8 cellular contexts compared by ENCODE assay signal in genomic region chr14:54902521-54903420, GRCh38. TPM values are rescaled to one million over a fixed set of nuclear protein-coding genes. Genes with fewer than 3 reads are reported as not detected.
A peak's percentile ranks its signal among the peaks of the same experiment; 100 is the strongest.
DNase-seq lines count a peak whose midpoint lies in the region; ATAC-seq and TF ChIP-seq lines count a peak whose summit lies in the region.

TSS of gene GCH1 (minus strand) at chr14:54902826. CDS start at chr14:54902663, 163 bp downstream.

- peaks cover 26% of the 10 kb centered on the region for H3K4me1 Mint-ChIP-seq in activated CD4-positive, alpha-beta memory T cell treated with anti-CD3 and anti-CD28 coated beads for 36 hours (ENCODE audit: low read depth)
- peaks cover 4% of the 10 kb centered on the region for H3K4me1 Mint-ChIP-seq in mesothelial cell of epicardium

- H3K9me3 ChIP-seq in effector memory CD4-positive, alpha-beta T cell (ENCODE audit: control insufficient read depth, low read length), result no peaks in the 10 kb centered on the region

- peak; percentile 59 for ATAC-seq in HG03378 (IDR thresholded peaks at IDR 0.05; ENCODE audit: unreplicated experiment)

- POLR2A ChIA-PET in BJ (lab: Charles Lee), result no interaction called here
- POLR2A ChIA-PET in activated CD4-positive, alpha-beta memory T cell treated with anti-CD3 and anti-CD28 coated beads for 36 hours (lab: Charles Lee), result interaction anchor here (0.6 to 2.1 kb wide), 3 partner anchors 21 to 125 kb away, joined by 4 to 10 read pairs (median 7); partner anchors contain the start of genes SOCS4 and WDHD1

- no peaks in the 10 kb centered on the region for H3K27me3 Mint-ChIP-seq in activated CD4-positive, alpha-beta memory T cell treated with anti-CD3 and anti-CD28 coated beads for 36 hours
- H3K27me3 Mint-ChIP-seq in mesothelial cell of epicardium (ENCODE audit: low read depth), result peaks cover 25% of the 10 kb centered on the region

- peak within 1 kb of the TSS; percentile 87 for H3K4me3 Mint-ChIP-seq in activated CD4-positive, alpha-beta memory T cell treated with anti-CD3 and anti-CD28 coated beads for 36 hours
- peak within 1 kb of the TSS; percentile 77 for H3K4me3 Mint-ChIP-seq in mesothelial cell of epicardium

- peak within 1 kb of the TSS; percentile 79 for H3K4me3 ChIP-seq in BJ (ENCODE audit: low read depth, low read length)
- H3K4me3 ChIP-seq in effector memory CD4-positive, alpha-beta T cell (ENCODE audit: insufficient read depth, low read depth, low read length, poor library complexity, severe bottlenecking), result peak within 1 kb of the TSS; percentile 84

- H3K27ac ChIP-seq in effector memory CD4-positive, alpha-beta T cell (ENCODE audit: insufficient read depth, low read length, poor library complexity, severe bottlenecking), result peak within 1 kb of the TSS; percentile 91

- DNase-seq in BJ (ENCODE audit: low read depth) (no peak), NCI-H524 (lab: John Stamatoyannopoulos, UW) (peak; percentile 84 to 94), mesothelial cell of epicardium (ENCODE audit: low spot score in 2 of 2, unreplicated experiment in 2 of 2) (peak; percentile 63 to 77)
- DNase-seq in activated CD4-positive, alpha-beta memory T cell treated with anti-CD3 and anti-CD28 coated beads for 36 hours, result peak; percentile 78
- peak; percentile 64 to 75 (median 66) for DNase-seq in effector memory CD4-positive, alpha-beta T cell
- DNase-seq in stimulated activated CD8-positive, alpha-beta memory T cell treated with anti-CD3 and anti-CD28 coated beads, Interleukin-2, amount 100 ng/mL, for 48 hours (ENCODE audit: low read depth in 2 of 2), result peak; percentile 67 to 68

- CTCF ChIA-PET in BJ (lab: Yijun Ruan, JAX), result interaction anchor here (1.2 to 1.9 kb wide), 3 partner anchors 9 to 74 kb away, joined by 3 to 6 read pairs (median 3); no protein-coding TSS in a partner anchor
- CTCF ChIA-PET in activated CD4-positive, alpha-beta memory T cell treated with anti-CD3 and anti-CD28 coated beads for 36 hours (lab: Charles Lee), result interaction anchor here (0.7 to 2.7 kb wide), 17 partner anchors 9 to 415 kb away, joined by 3 to 15 read pairs (median 5); partner anchors contain the start of genes CGRRF1, SOCS4 and WDHD1

- no peaks in the 10 kb centered on the region for H3K36me3 ChIP-seq in BJ (ENCODE audit: control insufficient read depth, insufficient read depth, low read length)
- no peaks in the 10 kb centered on the region for H3K36me3 ChIP-seq in effector memory CD4-positive, alpha-beta T cell (ENCODE audit: control insufficient read depth, insufficient read depth, low read length)

- H3K27me3 ChIP-seq in BJ (ENCODE audit: control insufficient read depth, insufficient read depth, low read length), result peaks cover 6% of the 10 kb centered on the region
- no peaks in the 10 kb centered on the region for H3K27me3 ChIP-seq in effector memory CD4-positive, alpha-beta T cell (replicated peaks; ENCODE audit: control insufficient read depth, insufficient read depth, low read length, poor library complexity, severe bottlenecking)

- peak; percentile 43; the same call in 1 of the 2 replicates for TF ChIP-seq CTCF in BJ (IDR thresholded peaks at IDR 0.05; ENCODE audit: insufficient read depth, low read depth, low read length)
- peak; percentile 49 for TF ChIP-seq CTCF in mesothelial cell of epicardium (IDR thresholded peaks at IDR 0.05; ENCODE audit: unreplicated experiment)

- H3K9me3 Mint-ChIP-seq in activated CD4-positive, alpha-beta memory T cell treated with anti-CD3 and anti-CD28 coated beads for 36 hours, result no peaks in the 10 kb centered on the region
- H3K9me3 Mint-ChIP-seq in mesothelial cell of epicardium, result no peaks in the 10 kb centered on the region

- TF ChIP-seq POLR2A in GM19099 (IDR thresholded peaks at IDR 0.05; ENCODE audit: extremely low read depth, insufficient read length, low read depth), result peak; percentile 99

- intact Hi-C loops in activated CD4-positive, alpha-beta memory T cell treated with anti-CD3 and anti-CD28 coated beads for 36 hours (cut with micrococcal nuclease), result loop anchor here (1.0 to 10.0 kb wide), 9 partner anchors 9 to 506 kb away; partner anchors contain the start of genes CDKN3, CGRRF1, SOCS4 and WDHD1

- H3K4me1 ChIP-seq in effector memory CD4-positive, alpha-beta T cell (ENCODE audit: control insufficient read depth, insufficient read depth, low read length, poor library complexity, severe bottlenecking), result peaks cover 10% of the 10 kb centered on the region

- H3K27ac Mint-ChIP-seq in activated CD4-positive, alpha-beta memory T cell treated with anti-CD3 and anti-CD28 coated beads for 36 hours, result peak within 1 kb of the TSS; percentile 87
- H3K27ac Mint-ChIP-seq in mesothelial cell of epicardium, result no peak within 1 kb of the TSS

- peaks cover 4% of the 10 kb centered on the region for H3K36me3 Mint-ChIP-seq in activated CD4-positive, alpha-beta memory T cell treated with anti-CD3 and anti-CD28 coated beads for 36 hours
- no peaks in the 10 kb centered on the region for H3K36me3 Mint-ChIP-seq in mesothelial cell of epicardium

RNA-seq across cellular contexts. Expression of gene GCH1, which starts in this region (rescaled TPM):
- 0.82 and 1.3 TPM in 2 replicates for polyA plus RNA-seq in BJ (2011; rRNA removed)
- 0.43 and 1.4 TPM in 2 replicates for polyA minus RNA-seq in BJ (2011; rRNA and poly(A)+ RNA removed)
- 10 to 100 TPM; 40.8 to 42.3 TPM for total RNA-seq in activated CD4-positive, alpha-beta memory T cell treated with anti-CD3 and anti-CD28 coated beads for 36 hours
- 3.1 to 3.6 TPM (median 3.5 TPM) in 3 replicates for total RNA-seq in mesothelial cell of epicardium
